In genomic region chr12:6492838-6493579, GRCh38 we compare ENCODE assay signal across 1 cellular context.
A peak's percentile ranks its signal among the peaks of the same experiment; 100 is the strongest.
TF ChIP-seq lines count a peak whose summit lies in the region.

Gene MRPL51 (minus strand): TSS chr12:6493262. CDS start chr12:6493136, 126 bp downstream.

TF ChIP-seq in HepG2, 621 proteins besides CTCF, POLR2A, EP300 and RAD21 (continued from another document and continues in another):
- TF ChIP-seq USF2 (IDR thresholded peaks at IDR 0.05; ENCODE audit: low read depth, low read length) (no peak), USF2 (CRISPR knock-in tag; IDR thresholded peaks at IDR 0.05; ENCODE audit: borderline replicate concordance) (no peak; the same call in 1 of the 2 replicates), LRRFIP1 (CRISPR knock-in tag; conservative IDR thresholded peaks at IDR 0.05) (no peak), HMGA1 (CRISPR knock-in tag; conservative IDR thresholded peaks at IDR 0.05) (no peak), ZNF883 (CRISPR knock-in tag; IDR thresholded peaks at IDR 0.05; ENCODE audit: not compliant biosample characterization) (peak; percentile 33), TGIF2 (CRISPR knock-in tag; IDR thresholded peaks at IDR 0.05) (peak; percentile 60; the same call in 1 of the 2 replicates), SOX6 (IDR thresholded peaks at IDR 0.05) (no peak), SOX6 (CRISPR knock-in tag; IDR thresholded peaks at IDR 0.05) (no peak), MYPOP (CRISPR knock-in tag; IDR thresholded peaks at IDR 0.05) (peak; percentile 30; the same call in 1 of the 2 replicates), ZNF253 (CRISPR knock-in tag; IDR thresholded peaks at IDR 0.05; ENCODE audit: borderline replicate concordance) (no peak), RBFOX2 (IDR thresholded peaks at IDR 0.05; ENCODE audit: low read depth, low read length) (peak; percentile 86), SRSF9 (IDR thresholded peaks at IDR 0.05; ENCODE audit: borderline replicate concordance, insufficient read depth, low read depth, low read length, poor library complexity, severe bottlenecking) (no peak), FOXK1 (CRISPR knock-in tag; IDR thresholded peaks at IDR 0.05; ENCODE audit: borderline replicate concordance, low read depth) (peak; percentile 88; the same call in 1 of the 2 replicates), FOSL2 (CRISPR knock-in tag; IDR thresholded peaks at IDR 0.05) (no peak; the same call in 1 of the 2 replicates), ZFP37 (CRISPR knock-in tag; IDR thresholded peaks at IDR 0.05; ENCODE audit: borderline replicate concordance) (0 out of 2 replicates have a peak, but pooled peaks have one; percentile 11), PITX1 (CRISPR knock-in tag; IDR thresholded peaks at IDR 0.05) (no peak), ZNF232 (CRISPR knock-in tag; IDR thresholded peaks at IDR 0.05; ENCODE audit: borderline replicate concordance) (no peak), ZNF747 (CRISPR knock-in tag; IDR thresholded peaks at IDR 0.05; ENCODE audit: borderline replicate concordance) (no peak), ZNF160 (CRISPR knock-in tag; IDR thresholded peaks at IDR 0.05) (peak; percentile 34; the same call in 1 of the 2 replicates), GPBP1L1 (CRISPR knock-in tag; IDR thresholded peaks at IDR 0.05) (no peak), SIX1 (CRISPR knock-in tag; IDR thresholded peaks at IDR 0.05; ENCODE audit: borderline replicate concordance) (no peak), RELA (CRISPR knock-in tag; IDR thresholded peaks at IDR 0.05) (no peak), ZBTB37 (CRISPR knock-in tag; IDR thresholded peaks at IDR 0.05) (no peak), IRF2 (CRISPR knock-in tag; IDR thresholded peaks at IDR 0.05) (peak; percentile 86), PLRG1 (conservative IDR thresholded peaks at IDR 0.05) (no peak), CEBPG (CRISPR knock-in tag; IDR thresholded peaks at IDR 0.05) (peak; percentile 5; the same call in 1 of the 2 replicates), YEATS2 (CRISPR knock-in tag; IDR thresholded peaks at IDR 0.05; ENCODE audit: borderline replicate concordance) (peak; percentile 86), ZNF430 (CRISPR knock-in tag; IDR thresholded peaks at IDR 0.05) (peak; percentile 75; the same call in 1 of the 2 replicates), RNF219 (CRISPR knock-in tag; IDR thresholded peaks at IDR 0.05) (no peak), MEF2D (CRISPR knock-in tag; IDR thresholded peaks at IDR 0.05) (peak; percentile 69), ZKSCAN8 (CRISPR knock-in tag; IDR thresholded peaks at IDR 0.05; ENCODE audit: borderline replicate concordance) (peak; percentile 27; the same call in 1 of the 2 replicates), RXRA (CRISPR knock-in tag; IDR thresholded peaks at IDR 0.05) (0 out of 2 replicates have a peak, but pooled peaks have one; percentile 19), ZFP62 (CRISPR knock-in tag; IDR thresholded peaks at IDR 0.05) (no peak), ZBTB44 (CRISPR knock-in tag; IDR thresholded peaks at IDR 0.05) (peak; percentile 40; the same call in 1 of the 2 replicates), ZNF790 (CRISPR knock-in tag; IDR thresholded peaks at IDR 0.05; ENCODE audit: borderline replicate concordance) (no peak), ZNF12 (CRISPR knock-in tag; IDR thresholded peaks at IDR 0.05) (no peak), ZNF841 (CRISPR knock-in tag; IDR thresholded peaks at IDR 0.05; ENCODE audit: borderline replicate concordance) (no peak), ZFP36L1 (CRISPR knock-in tag; IDR thresholded peaks at IDR 0.05) (no peak), ZMYM3 (CRISPR knock-in tag; IDR thresholded peaks at IDR 0.05) (no peak), ZNF510 (CRISPR knock-in tag; IDR thresholded peaks at IDR 0.05; ENCODE audit: low read depth) (no peak), ZNF839 (CRISPR knock-in tag; IDR thresholded peaks at IDR 0.05; ENCODE audit: borderline replicate concordance) (no peak), ZBTB38 (CRISPR knock-in tag; IDR thresholded peaks at IDR 0.05) (no peak), REPIN1 (CRISPR knock-in tag; IDR thresholded peaks at IDR 0.05; ENCODE audit: borderline replicate concordance, low read depth) (no peak), ZNF546 (CRISPR knock-in tag; conservative IDR thresholded peaks at IDR 0.05) (no peak; the same call in 1 of the 2 replicates), ZNF276 (CRISPR knock-in tag; IDR thresholded peaks at IDR 0.05; ENCODE audit: low read depth) (no peak; the same call in 1 of the 2 replicates), CHCHD3 (CRISPR knock-in tag; IDR thresholded peaks at IDR 0.05) (no peak), ATF7 (IDR thresholded peaks at IDR 0.05) (no peak), ATF7 (CRISPR knock-in tag; IDR thresholded peaks at IDR 0.05) (no peak), HDAC2 (CRISPR knock-in tag; IDR thresholded peaks at IDR 0.05) (peak; percentile 50; the same call in 1 of the 2 replicates), ZNF749 (CRISPR knock-in tag; IDR thresholded peaks at IDR 0.05; ENCODE audit: borderline replicate concordance) (no peak), ZMAT5 (CRISPR knock-in tag; IDR thresholded peaks at IDR 0.05; ENCODE audit: borderline replicate concordance, low read depth) (no peak), AGO2 (optimal IDR thresholded peaks at IDR 0.05; ENCODE audit: low read depth, low read length) (peak; percentile 5), PHF8 (CRISPR knock-in tag; IDR thresholded peaks at IDR 0.05) (peak; percentile 82), IKZF5 (CRISPR knock-in tag; IDR thresholded peaks at IDR 0.05) (peak; percentile 55; the same call in 1 of the 2 replicates)
